Comparison of ENCODE assay signal across 8 cellular contexts in genomic region chr14:102088012-102088792, GRCh38. TPM values are rescaled to one million over a fixed set of nuclear protein-coding genes. Genes with fewer than 3 reads are reported as not detected.
DNase-seq lines count a peak whose midpoint lies in the region; ATAC-seq and TF ChIP-seq lines count a peak whose summit lies in the region.

No MANE protein-coding gene starts in this region.

- 41 to 46% methylated on average over 32 to 39 of the region's 39 CpGs for WGBS in thyroid gland, 2 donors

- H3K79me2 ChIP-seq in DND-41 (ENCODE audit: insufficient read depth, low read length) = peaks cover 48% of the 10 kb centered on the region

- DNase-seq in DND-41 = peak; percentile 90
- peak; percentile 79 to 82 for DNase-seq in NOMO-1 (lab: John Stamatoyannopoulos, UW; ENCODE audit: unreplicated experiment in 2 of 2)
- DNase-seq in activated T-helper 9 cell treated with anti-CD3 and anti-CD28 coated beads, Interleukin-2, amount 50 U/mL, for 16 hours (ENCODE audit: low read depth) = peak; percentile 41
- DNase-seq in foreskin keratinocyte = peak; percentile 23 to 49
- peak; percentile 30 to 37 for DNase-seq in thyroid gland
- no peak for DNase-seq in NCI-H2107 (lab: John Stamatoyannopoulos, UW)

- H3K4me2 ChIP-seq in DND-41 (ENCODE audit: insufficient read depth, low read length) = peak overlapping the region; percentile 94

- ATAC-seq in DND-41 (ENCODE audit: insufficient read depth, low read depth) = peak; percentile 75
- no peak for ATAC-seq in foreskin keratinocyte
- ATAC-seq in GM21786 (IDR thresholded peaks at IDR 0.05; ENCODE audit: unreplicated experiment) = no peak

- H3K27me3 ChIP-seq in DND-41 (ENCODE audit: insufficient read depth, low read length, poor library complexity) = no peaks in the 10 kb centered on the region
- no peaks in the 10 kb centered on the region for H3K27me3 ChIP-seq in foreskin keratinocyte
- no peaks in the 10 kb centered on the region for H3K27me3 ChIP-seq in neutrophil
- H3K27me3 ChIP-seq in thyroid gland = no peaks in the 10 kb centered on the region

- peak overlapping the region; percentile 99 for H3K9ac ChIP-seq in DND-41 (ENCODE audit: low read depth, low read length)

- peak overlapping the region; percentile 77 to 80 for H3K4me3 ChIP-seq in DND-41 (ENCODE audit: low read depth in 1 of 2, low read length in 2 of 2)
- H3K4me3 ChIP-seq in neutrophil (ENCODE audit: low read depth in 1 of 2, low read length in 1 of 2) = peak overlapping the region; percentile 94 to 99
- H3K4me3 ChIP-seq in thyroid gland (replicated peaks in 1 of 3) = peak overlapping the region in 2 of 3 donors; percentile 67 to 74

- TF ChIP-seq CTCF in DND-41 (IDR thresholded peaks at IDR 0.05; ENCODE audit: borderline replicate concordance, extremely low read depth, low read length, poor library complexity, severe bottlenecking) (peak; percentile 26), foreskin keratinocyte (conservative IDR thresholded peaks at IDR 0.05) (no peak), neutrophil (IDR thresholded peaks at IDR 0.05) (no peak), thyroid gland (IDR thresholded peaks at IDR 0.05) (no peak)

- H4K20me1 ChIP-seq in DND-41 (ENCODE audit: insufficient read depth, low read length) = peaks cover 32% of the 10 kb centered on the region

- peaks cover 46% of the 10 kb centered on the region for H3K4me1 ChIP-seq in DND-41 (ENCODE audit: insufficient read depth, low read length)
- H3K4me1 ChIP-seq in foreskin keratinocyte = peaks cover 24% of the 10 kb centered on the region
- H3K4me1 ChIP-seq in neutrophil (ENCODE audit: control insufficient read depth in 1 of 2, insufficient read depth in 1 of 2, low read depth in 1 of 2, low read length in 1 of 2) = peaks cover 25 to 30% of the 10 kb centered on the region in 2 experiments
- peaks cover 39 to 41% of the 10 kb centered on the region in 2 donors for H3K4me1 ChIP-seq in thyroid gland

- intact Hi-C loops in thyroid gland (cut with DNase I) = no loop called here

- peak overlapping the region; percentile 94 for H3K27ac ChIP-seq in DND-41 (ENCODE audit: low read length)
- no peak overlapping the region for H3K27ac ChIP-seq in foreskin keratinocyte
- peak overlapping the region; percentile 70 for H3K27ac ChIP-seq in neutrophil
- H3K27ac ChIP-seq in thyroid gland = peak overlapping the region; percentile 98 to 100 (median 100)

- no peaks in the 10 kb centered on the region for H3K9me3 ChIP-seq in DND-41 (ENCODE audit: insufficient read depth, low read length, severe bottlenecking)
- no peaks in the 10 kb centered on the region for H3K9me3 ChIP-seq in neutrophil
- H3K9me3 ChIP-seq in thyroid gland = no peaks in the 10 kb centered on the region

- TF ChIP-seq POLR2A in thyroid gland (IDR thresholded peaks at IDR 0.05) = peak in 1 of 2 donors; percentile 22

- peak overlapping the region; percentile 60 for H2AFZ ChIP-seq in DND-41 (ENCODE audit: low read depth, low read length)

- peaks cover 33% of the 10 kb centered on the region for H3K36me3 ChIP-seq in DND-41 (ENCODE audit: insufficient read depth, low read length)
- H3K36me3 ChIP-seq in neutrophil = peaks cover 25% of the 10 kb centered on the region
- H3K36me3 ChIP-seq in thyroid gland = peaks cover 20 to 24% of the 10 kb centered on the region in 2 donors

RNA-seq across cellular contexts. Expression of gene HSP90AA1, which starts 1.4 kb away (rescaled TPM):
- total RNA-seq in foreskin keratinocyte (675 and 933 TPM in 2 replicates), thyroid gland (100 to 1,000 TPM; 217 to 405 (median 278) TPM)
- polyA plus RNA-seq in foreskin keratinocyte = 477 and 673 TPM in 2 replicates

RNA-seq across cellular contexts. Expression of gene WDR20, which starts 51.5 kb away (rescaled TPM):
- total RNA-seq in foreskin keratinocyte (16.7 and 18.1 TPM in 2 replicates), thyroid gland (10 to 100 TPM; 27.1 to 48.8 (median 37.6) TPM)
- 9.3 and 11.0 TPM in 2 replicates for polyA plus RNA-seq in foreskin keratinocyte
